ENCODE assay signal across 8 cellular contexts in genomic region chr12:56751712-56752598, GRCh38. TPM values are rescaled to one million over a fixed set of nuclear protein-coding genes. Genes with fewer than 3 reads are reported as not detected.
DNase-seq lines count a peak whose midpoint lies in the region; ATAC-seq and TF ChIP-seq lines count a peak whose summit lies in the region.

PRIM1 (minus strand) TSS chr12:56752323; CDS start chr12:56752298, 25 bp downstream.

- peaks cover 22 to 46% (median 42%) of the 10 kb centered on the region in 7 donors for H3K4me1 Mint-ChIP-seq in naive thymus-derived CD4-positive, alpha-beta T cell
- H3K4me1 Mint-ChIP-seq in stimulated activated effector memory CD8-positive, alpha-beta T cell treated with anti-CD3 and anti-CD28 coated beads, Interleukin-12 subunit alpha, Interleukin-12 subunit beta, amount 100 ng/mL, for 72 hours: peaks cover 32% of the 10 kb centered on the region

- CTCF ChIA-PET in naive thymus-derived CD4-positive, alpha-beta T cell (lab: Charles Lee): interaction anchor here (0.6 to 1.6 kb wide), 4 partner anchors 13 to 364 kb away, joined by 3 to 6 read pairs (median 4); partner anchors contain the start of gene NACA

- H3K4me1 ChIP-seq in DND-41 (ENCODE audit: insufficient read depth, low read length) (peaks cover 49% of the 10 kb centered on the region), Peyer's patch (peaks cover 0 to 7% (median 3%) of the 10 kb centered on the region in 4 donors)
- peaks cover 3 to 7% of the 10 kb centered on the region in 2 donors for H3K4me1 ChIP-seq in naive thymus-derived CD4-positive, alpha-beta T cell (ENCODE audit: control insufficient read depth in 2 of 2, insufficient read depth in 2 of 2, low read length in 2 of 2)

- peaks cover 53% of the 10 kb centered on the region for H3K79me2 ChIP-seq in DND-41 (ENCODE audit: insufficient read depth, low read length)

- TF ChIP-seq CTCF in DND-41 (IDR thresholded peaks at IDR 0.05; ENCODE audit: borderline replicate concordance, extremely low read depth, low read length, poor library complexity, severe bottlenecking): no peak
- peak in 5 of 6 experiments; percentile 36 to 48 (median 45) for TF ChIP-seq CTCF in Peyer's patch (IDR thresholded peaks at IDR 0.05)

- H3K9ac ChIP-seq in DND-41 (ENCODE audit: low read depth, low read length): peak within 1 kb of the TSS; percentile 96

- intact Hi-C loops in naive thymus-derived CD4-positive, alpha-beta T cell (cut with micrococcal nuclease): loop anchor here (1.0 to 10.0 kb wide), 7 partner anchors 27 to 1003 kb away; partner anchors contain the start of genes NACA (in 2 of the 2), PTGES3 (in 2 of the 2), CDK4 (in 1 of the 2) and MARCHF9 (in 1 of the 2)

- H3K36me3 ChIP-seq in DND-41 (ENCODE audit: insufficient read depth, low read length): peaks cover 30% of the 10 kb centered on the region
- H3K36me3 ChIP-seq in KOPT-K1 (ENCODE audit: insufficient read depth, low read length): peaks cover 36% of the 10 kb centered on the region
- no peaks in the 10 kb centered on the region for H3K36me3 ChIP-seq in Peyer's patch
- peaks cover 0 to 18% (median 0%) of the 10 kb centered on the region in 3 experiments for H3K36me3 ChIP-seq in naive thymus-derived CD4-positive, alpha-beta T cell (ENCODE audit: control insufficient read depth in 2 of 3, insufficient read depth in 3 of 3, low read length in 3 of 3)

- POLR2A ChIA-PET in naive thymus-derived CD4-positive, alpha-beta T cell (lab: Charles Lee): interaction anchor here (0.7 to 3.0 kb wide), 12 partner anchors 20 to 478 kb away, joined by 3 to 21 read pairs (median 4); partner anchors contain the start of genes NACA, PTGES3, SHMT2 and STAT6

- H4K20me1 ChIP-seq in DND-41 (ENCODE audit: insufficient read depth, low read length): no peaks in the 10 kb centered on the region

- H3K4me3 ChIP-seq in DND-41 (ENCODE audit: low read depth in 1 of 2, low read length in 2 of 2) (peak within 1 kb of the TSS; percentile 53 to 96), Peyer's patch (peak within 1 kb of the TSS; percentile 64 to 93 (median 78))
- peak within 1 kb of the TSS; percentile 98 for H3K4me3 ChIP-seq in naive thymus-derived CD4-positive, alpha-beta T cell (ENCODE audit: low read length)

- H3K27ac Mint-ChIP-seq in naive thymus-derived CD4-positive, alpha-beta T cell: peak within 1 kb of the TSS; percentile 80 to 99 (median 93)
- H3K27ac Mint-ChIP-seq in stimulated activated effector memory CD8-positive, alpha-beta T cell treated with anti-CD3 and anti-CD28 coated beads, Interleukin-12 subunit alpha, Interleukin-12 subunit beta, amount 100 ng/mL, for 72 hours: peak within 1 kb of the TSS; percentile 96

- peak within 1 kb of the TSS; percentile 100 for H3K27ac ChIP-seq in DND-41 (ENCODE audit: low read length)
- H3K27ac ChIP-seq in KOPT-K1 (ENCODE audit: low read depth, low read length, poor library complexity, severe bottlenecking): peak within 1 kb of the TSS; percentile 89
- H3K27ac ChIP-seq in Peyer's patch: peak within 1 kb of the TSS; percentile 76 to 87 (median 78)
- peak within 1 kb of the TSS; percentile 81 for H3K27ac ChIP-seq in naive thymus-derived CD4-positive, alpha-beta T cell (ENCODE audit: low read depth, low read length)

- H3K27me3 ChIP-seq in DND-41 (ENCODE audit: insufficient read depth, low read length, poor library complexity) (no peaks in the 10 kb centered on the region), Peyer's patch (no peaks in the 10 kb centered on the region)
- H3K27me3 ChIP-seq in naive thymus-derived CD4-positive, alpha-beta T cell (ENCODE audit: control insufficient read depth in 2 of 2, insufficient read depth in 2 of 2, low read length in 2 of 2): no peaks in the 10 kb centered on the region

- no peaks in the 10 kb centered on the region for H3K27me3 Mint-ChIP-seq in naive thymus-derived CD4-positive, alpha-beta T cell

- DNase-seq in DND-41 (peak; percentile 90), Peyer's patch (peak; percentile 82 to 93 (median 87)), fibroblast of gingiva (ENCODE audit: low read depth) (peak; percentile 63)
- DNase-seq in activated T-cell treated with anti-CD3 and anti-CD28 coated beads, Interleukin-2, amount 50 U/mL, for 48 hours: peak; percentile 93 to 94
- peak; percentile 69 to 91 (median 78) for DNase-seq in naive thymus-derived CD4-positive, alpha-beta T cell
- DNase-seq in stimulated activated effector memory CD8-positive, alpha-beta T cell treated with anti-CD3 and anti-CD28 coated beads, Interleukin-12 subunit alpha, Interleukin-12 subunit beta, amount 100 ng/mL, for 72 hours (ENCODE audit: low spot score in 2 of 2): peak; percentile 82 to 95

- peaks cover 8 to 26% (median 20%) of the 10 kb centered on the region in 5 donors for H3K36me3 Mint-ChIP-seq in naive thymus-derived CD4-positive, alpha-beta T cell
- peaks cover 56% of the 10 kb centered on the region for H3K36me3 Mint-ChIP-seq in stimulated activated effector memory CD8-positive, alpha-beta T cell treated with anti-CD3 and anti-CD28 coated beads, Interleukin-12 subunit alpha, Interleukin-12 subunit beta, amount 100 ng/mL, for 72 hours

- TF ChIP-seq POLR2A in Peyer's patch (IDR thresholded peaks at IDR 0.05): peak in 1 of 2 donors; percentile 31

- H3K4me2 ChIP-seq in DND-41 (ENCODE audit: insufficient read depth, low read length): peak within 1 kb of the TSS; percentile 61

- peak within 1 kb of the TSS; percentile 98 for H2AFZ ChIP-seq in DND-41 (ENCODE audit: low read depth, low read length)

- H3K9me3 ChIP-seq in DND-41 (ENCODE audit: insufficient read depth, low read length, severe bottlenecking) (no peaks in the 10 kb centered on the region), KOPT-K1 (ENCODE audit: insufficient read depth, low read length, poor library complexity, severe bottlenecking) (no peaks in the 10 kb centered on the region), Peyer's patch (no peaks in the 10 kb centered on the region)
- H3K9me3 ChIP-seq in naive thymus-derived CD4-positive, alpha-beta T cell (ENCODE audit: control insufficient read depth in 2 of 3, low read length in 3 of 3): no peaks in the 10 kb centered on the region

- ATAC-seq in DND-41 (ENCODE audit: insufficient read depth, low read depth) (peak; percentile 86), GM21825 (IDR thresholded peaks at IDR 0.05; ENCODE audit: unreplicated experiment) (peak; percentile 76)
- ATAC-seq in naive thymus-derived CD4-positive, alpha-beta T cell: peak; percentile 93
- ATAC-seq in stimulated activated effector memory CD8-positive, alpha-beta T cell treated with anti-CD3 and anti-CD28 coated beads, Interleukin-12 subunit alpha, Interleukin-12 subunit beta, amount 100 ng/mL, for 72 hours: peak; percentile 94

- no peaks in the 10 kb centered on the region for H3K9me3 Mint-ChIP-seq in naive thymus-derived CD4-positive, alpha-beta T cell
- no peaks in the 10 kb centered on the region for H3K9me3 Mint-ChIP-seq in stimulated activated effector memory CD8-positive, alpha-beta T cell treated with anti-CD3 and anti-CD28 coated beads, Interleukin-12 subunit alpha, Interleukin-12 subunit beta, amount 100 ng/mL, for 72 hours

- peak within 1 kb of the TSS; percentile 88 to 98 (median 97) for H3K4me3 Mint-ChIP-seq in naive thymus-derived CD4-positive, alpha-beta T cell
- H3K4me3 Mint-ChIP-seq in stimulated activated effector memory CD8-positive, alpha-beta T cell treated with anti-CD3 and anti-CD28 coated beads, Interleukin-12 subunit alpha, Interleukin-12 subunit beta, amount 100 ng/mL, for 72 hours: peak within 1 kb of the TSS; percentile 90

RNA-seq across cellular contexts. Expression of gene PRIM1, which starts in this region (rescaled TPM):
- total RNA-seq in Peyer's patch: 10 to 100 TPM in 1 of 4 donors, 1 to 10 TPM in 3; 3.4 to 38.0 (median 5.7) TPM
- total RNA-seq in naive thymus-derived CD4-positive, alpha-beta T cell: 10 to 100 TPM; 11.5 to 39.8 (median 26.2) TPM
- 10 to 100 TPM; 40.0 to 55.1 TPM for polyA plus RNA-seq in naive thymus-derived CD4-positive, alpha-beta T cell

Comparison
In these comparisons a context has a peak if more than half of its experiments do, and no peak if none do; other contexts are left out.
1. Peak in every context shown above with its lines: DNase-seq, ATAC-seq, H3K4me3 ChIP-seq and H3K27ac ChIP-seq.